Comparison of ENCODE assay signal across 12 cellular contexts in the genomic region with DNA sequence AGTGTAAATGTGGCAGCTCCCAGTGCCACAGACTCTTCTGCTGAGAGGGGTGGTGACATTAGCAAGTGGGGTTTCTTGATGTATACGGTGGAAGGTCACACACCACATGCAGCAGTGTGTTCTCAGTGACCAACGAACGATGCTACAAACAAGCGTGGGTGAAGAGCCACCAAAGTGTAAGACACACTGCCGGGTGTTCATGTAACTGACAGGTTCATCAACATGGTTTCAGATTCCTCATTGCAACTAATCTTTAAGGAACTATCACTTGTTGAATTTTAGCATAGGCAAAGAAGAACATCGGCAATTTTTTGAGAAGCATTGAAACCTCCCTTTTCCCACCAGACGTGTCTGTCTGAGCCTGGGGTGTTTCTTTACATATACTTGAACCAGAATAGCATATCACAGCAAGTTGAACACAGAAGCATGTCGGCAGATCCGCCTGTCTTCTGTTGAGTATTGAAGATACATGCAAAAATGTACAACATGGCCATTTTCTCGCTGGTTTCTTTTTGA. TPM values are rescaled to one million over a fixed set of nuclear protein-coding genes. Genes with fewer than 3 reads are reported as not detected.
DNase-seq lines count a peak whose midpoint lies in the region; ATAC-seq, FAIRE-seq and TF ChIP-seq lines count a peak whose summit lies in the region.
"Had no signal": no experiment of that assay in that cellular context is flagged by ENCODE, and none has a peak within 500 bp of the region (broad histone marks: within the 10 kb centered on the region; RNA-seq: fewer than 3 reads in every experiment).

No MANE protein-coding gene starts in this region.

- DNase-seq in GM12892 (ENCODE audit: insufficient read length) (no peak), prostate gland (ENCODE audit: low spot score) (no peak), PC-3 (no peak), HuH-7 (ENCODE audit: low spot score) (no peak)
- DNase-seq in activated gamma-delta T cell treated with anti-CD3 and anti-CD28 coated beads, Interleukin-2, amount 50 U/mL, for 16 hours (ENCODE audit: low read depth): peak; percentile 48
- DNase-seq: DMS153, erythroblast, pancreas had no signal

- H3K9me3 ChIP-seq in neutrophil (no peaks in the 10 kb centered on the region), prostate gland (no peaks in the 10 kb centered on the region), PC-3 (ENCODE audit: low read length) (no peaks in the 10 kb centered on the region)
- H3K9me3 ChIP-seq: pancreas had no signal

- no TSS peak for BruUV-seq in PC-3 (replicated peaks; lab: Mats Ljungman, UMichigan)

- 80% methylated on average over 10 of the region's 10 CpGs for WGBS in prostate gland

- peaks cover 6% of the 10 kb centered on the region; the same call in 1 of the 2 replicates for H4K20me1 ChIP-seq in PC-3 (ENCODE audit: low read length)

- no peak overlapping the region for H2AFZ ChIP-seq in PC-3 (ENCODE audit: low read length)

- peak; percentile 89 for FAIRE-seq in GM12892 (lab: Jason Lieb, UNC)
- FAIRE-seq: islet of Langerhans, pancreas had no signal

- peaks cover 87% of the 10 kb centered on the region for H3K79me2 ChIP-seq in PC-3 (ENCODE audit: low read length)

- TF ChIP-seq CTCF in neutrophil (IDR thresholded peaks at IDR 0.05) (no peak), prostate gland (IDR thresholded peaks at IDR 0.05) (no peak), PC-3 (conservative IDR thresholded peaks at IDR 0.05; ENCODE audit: low read depth, low read length) (no peak)

- intact Hi-C loops in prostate gland (cut with DNase I) (loop anchor here (10.0 kb wide), 1 partner anchor 124 kb away; no protein-coding TSS in a partner anchor), PC-3 (cut with micrococcal nuclease) (no loop called here)

- CTCF ChIA-PET in PC-3 (lab: Charles Lee): no interaction called here

- H3K4me3 ChIP-seq in neutrophil (ENCODE audit: low read depth in 1 of 2, low read length in 1 of 2): no peak overlapping the region
- no peak overlapping the region for H3K4me3 ChIP-seq in prostate gland
- H3K4me3 ChIP-seq in PC-3 (ENCODE audit: low read length): no peak overlapping the region
- H3K4me3 ChIP-seq: pancreas had no signal

- peak; percentile 31 for ATAC-seq in HG03175 (IDR thresholded peaks at IDR 0.05; ENCODE audit: unreplicated experiment)
- ATAC-seq in GM19395 (IDR thresholded peaks at IDR 0.05; ENCODE audit: unreplicated experiment): no peak
- no peak for ATAC-seq in PC-3
- ATAC-seq: pancreas had no signal

- H3K27me3 ChIP-seq in neutrophil (no peaks in the 10 kb centered on the region), prostate gland (replicated peaks; ENCODE audit: insufficient read depth) (no peaks in the 10 kb centered on the region), PC-3 (ENCODE audit: low read length) (no peaks in the 10 kb centered on the region)
- H3K27me3 ChIP-seq: pancreas had no signal

- peaks cover 18 to 20% of the 10 kb centered on the region in 2 experiments for H3K4me1 ChIP-seq in neutrophil (ENCODE audit: control insufficient read depth in 1 of 2, insufficient read depth in 1 of 2, low read depth in 1 of 2, low read length in 1 of 2)
- H3K4me1 ChIP-seq in prostate gland (replicated peaks): peaks cover 4% of the 10 kb centered on the region
- H3K4me1 ChIP-seq in PC-3 (ENCODE audit: insufficient read depth, low read length): no peaks in the 10 kb centered on the region

- peaks cover 18% of the 10 kb centered on the region for H3K36me3 ChIP-seq in neutrophil
- H3K36me3 ChIP-seq in prostate gland: no peaks in the 10 kb centered on the region
- H3K36me3 ChIP-seq in PC-3 (ENCODE audit: low read depth, low read length): peaks cover 14% of the 10 kb centered on the region
- H3K36me3 ChIP-seq: pancreas had no signal

- H3K27ac ChIP-seq in neutrophil: peak overlapping the region; percentile 26
- H3K27ac ChIP-seq in prostate gland: no peak overlapping the region
- no peak overlapping the region for H3K27ac ChIP-seq in PC-3 (ENCODE audit: low read length)

- no peaks in the 10 kb centered on the region for H3F3A ChIP-seq in PC-3 (ENCODE audit: low read length, unreplicated experiment)

- H3K9ac ChIP-seq in PC-3 (ENCODE audit: low read length): no peak overlapping the region

- TF ChIP-seq POLR2A in GM12892 (IDR thresholded peaks at IDR 0.05; ENCODE audit: low read depth, low read length) (no peak), prostate gland (IDR thresholded peaks at IDR 0.05) (no peak)

- H3K9me2 ChIP-seq in PC-3 (replicated peaks; ENCODE audit: low read length): no peaks in the 10 kb centered on the region

- H3K4me2 ChIP-seq in PC-3 (ENCODE audit: low read length): no peak overlapping the region

- POLR2A ChIA-PET in PC-3 (lab: Charles Lee; ENCODE audit: unreplicated experiment): no interaction called here

RNA-seq across cellular contexts. Expression of gene PPP2R5C, which starts 58.8 kb away (rescaled TPM):
- 106 TPM for polyA plus RNA-seq in GM12892 (2012; ENCODE audit: missing spikeins)
- total RNA-seq in prostate gland (10 to 100 TPM; 67.8 to 96.2 TPM), PC-3 (2014; rRNA removed) (92.9 and 96.1 TPM in 2 replicates)
